Comparison of ENCODE assay signal across 13 cellular contexts in the genomic region with DNA sequence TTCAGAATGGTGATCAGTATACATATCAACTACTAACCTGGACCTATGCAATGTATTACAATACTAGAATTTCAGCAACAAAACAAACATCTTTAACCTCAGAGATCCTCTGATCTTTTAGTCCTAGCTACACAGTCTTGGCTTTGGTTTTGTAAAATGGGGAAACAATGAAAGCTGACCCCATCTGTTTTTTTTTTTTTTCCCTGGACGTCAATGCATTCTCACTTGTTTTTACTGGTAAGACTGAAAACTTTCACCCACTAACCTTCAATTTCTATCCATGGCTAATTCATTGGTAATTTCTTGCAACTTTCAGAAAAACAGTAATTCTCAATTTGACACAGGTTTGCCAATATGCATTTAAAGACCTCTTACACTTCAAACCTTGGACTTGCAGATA. TPM values are rescaled to one million over a fixed set of nuclear protein-coding genes. Genes with fewer than 3 reads are reported as not detected.
A peak's percentile ranks its signal among the peaks of the same experiment; 100 is the strongest.
DNase-seq lines count a peak whose midpoint lies in the region; ATAC-seq, FAIRE-seq and TF ChIP-seq lines count a peak whose summit lies in the region.
"Had no signal": no experiment of that assay in that cellular context is flagged by ENCODE, and none has a peak within 500 bp of the region (broad histone marks: within the 10 kb centered on the region; RNA-seq: fewer than 3 reads in every experiment).

No MANE protein-coding gene starts in this region.

- H3K79me2 ChIP-seq in mammary epithelial cell (ENCODE audit: insufficient read depth, low read length) (peaks cover 90% of the 10 kb centered on the region), keratinocyte (ENCODE audit: control insufficient read depth, insufficient read depth, low read length) (peaks cover 89% of the 10 kb centered on the region)

- no peaks in the 10 kb centered on the region for H3K9me3 Mint-ChIP-seq in stimulated activated memory B cell treated with anti-CD40 and anti-IgM and Interleukin-4, amounts not matched to agents 10 μg/mL and 1 μg/mL and 100 μg/mL, for 72 hours
- H3K9me3 Mint-ChIP-seq: activated T-cell treated with anti-CD3 and anti-CD28 coated beads, Interleukin-2, amount 50 U/mL, for 4 hours had no signal

- no peak for DNase-seq in mammary epithelial cell
- no peak for DNase-seq in keratinocyte (ENCODE audit: low read depth, low spot score)
- no peak for DNase-seq in SW 1271 (lab: John Stamatoyannopoulos, UW)
- no peak for DNase-seq in activated CD4-positive, alpha-beta T cell treated with anti-CD3 and anti-CD28 coated beads, Interleukin-2, amount 50 U/mL, for 4 hours
- no peak for DNase-seq in BE2C
- DNase-seq: activated T-cell treated with anti-CD3 and anti-CD28 coated beads, Interleukin-2, amount 50 U/mL, for 4 hours; NCI-H226; nucleus accumbens; stimulated activated naive CD4-positive, alpha-beta T cell had no signal

- WGBS in mammary epithelial cell (ENCODE audit: low coverage, missing lambda C conversion rate): 33% methylated on average over 1 of the region's 1 CpG

- no peak for TF ChIP-seq CTCF in mammary epithelial cell (conservative IDR thresholded peaks at IDR 0.05 in 1 of 2, IDR thresholded peaks at IDR 0.05 in 1 of 2; ENCODE audit: extremely low read depth in 1 of 2, insufficient read depth in 1 of 2, low read depth in 1 of 2, low read length in 2 of 2)
- TF ChIP-seq CTCF in keratinocyte (optimal IDR thresholded peaks at IDR 0.05 in 1 of 3, IDR thresholded peaks at IDR 0.05 in 1 of 3, conservative IDR thresholded peaks at IDR 0.05 in 1 of 3; ENCODE audit: extremely low read depth in 1 of 3, insufficient read depth in 2 of 3, low read length in 3 of 3): no peak
- TF ChIP-seq CTCF in BE2C (IDR thresholded peaks at IDR 0.05; ENCODE audit: low read depth, low read length): no peak

- dilution Hi-C loops in mammary epithelial cell (cut with HindIII; ENCODE audit: low sequenced_read_pairs) (no loop called here), keratinocyte (cut with MboI; ENCODE audit: extremely low pct_ligation_motif_present, low sequenced_read_pairs) (no loop called here)

- peaks cover 47% of the 10 kb centered on the region for H3K4me1 Mint-ChIP-seq in stimulated activated memory B cell treated with anti-CD40 and anti-IgM and Interleukin-4, amounts not matched to agents 10 μg/mL and 1 μg/mL and 100 μg/mL, for 72 hours

- no peaks in the 10 kb centered on the region for H3K27me3 Mint-ChIP-seq in stimulated activated memory B cell treated with anti-CD40 and anti-IgM and Interleukin-4, amounts not matched to agents 10 μg/mL and 1 μg/mL and 100 μg/mL, for 72 hours

- CTCF ChIA-PET in mammary epithelial cell (lab: Charles Lee; ENCODE audit: low non-redundant PET): no interaction called here

- H3K36me3 Mint-ChIP-seq in stimulated activated memory B cell treated with anti-CD40 and anti-IgM and Interleukin-4, amounts not matched to agents 10 μg/mL and 1 μg/mL and 100 μg/mL, for 72 hours: no peaks in the 10 kb centered on the region

- no peak overlapping the region for H2AFZ ChIP-seq in mammary epithelial cell (ENCODE audit: low read depth, low read length)
- no peak overlapping the region for H2AFZ ChIP-seq in keratinocyte (ENCODE audit: control insufficient read depth, low read length)

- peak overlapping the region; percentile 98; the same call in 1 of the 2 replicates for H3K4me3 ChIP-seq in HUES48 (ENCODE audit: low read depth, low read length)
- peak overlapping the region; percentile 82 to 96 (median 91) for H3K4me3 ChIP-seq in mammary epithelial cell (replicated peaks in 1 of 3; ENCODE audit: insufficient read depth in 1 of 3, low read depth in 2 of 3, low read length in 3 of 3)
- H3K4me3 ChIP-seq in keratinocyte (ENCODE audit: control insufficient read depth in 2 of 3, extremely low read depth in 1 of 3, insufficient read depth in 2 of 3, low read depth in 1 of 3, low read length in 3 of 3): peak overlapping the region; percentile 73 to 98 (median 96)
- no peak overlapping the region for H3K4me3 ChIP-seq in BE2C (ENCODE audit: low read depth, low read length)

- intact Hi-C loops in mammary epithelial cell (cut with micrococcal nuclease): no loop called here

- no peaks in the 10 kb centered on the region for H4K20me1 ChIP-seq in mammary epithelial cell (ENCODE audit: insufficient read depth, low read length)
- no peaks in the 10 kb centered on the region for H4K20me1 ChIP-seq in keratinocyte (ENCODE audit: control insufficient read depth, extremely low read depth, insufficient read depth, low read length)

- FAIRE-seq in keratinocyte (lab: Jason Lieb, UNC): no peak

- H3K36me3 ChIP-seq in HUES48 (ENCODE audit: control insufficient read depth, insufficient read depth, low read length): peaks cover 12% of the 10 kb centered on the region
- no peaks in the 10 kb centered on the region for H3K36me3 ChIP-seq in mammary epithelial cell (ENCODE audit: insufficient read depth, low read length)
- H3K36me3 ChIP-seq in keratinocyte (ENCODE audit: control insufficient read depth in 2 of 2, extremely low read depth in 1 of 2, insufficient read depth in 2 of 2, low read length in 2 of 2): peaks cover 3% of the 10 kb centered on the region in 2 experiments
- H3K36me3 ChIP-seq in BE2C: no peaks in the 10 kb centered on the region
- H3K36me3 ChIP-seq: Peyer's patch had no signal

- peak overlapping the region; percentile 95 for H3K4me2 ChIP-seq in mammary epithelial cell (ENCODE audit: insufficient read depth, low read depth, low read length)
- H3K4me2 ChIP-seq in keratinocyte (ENCODE audit: control insufficient read depth, extremely low read depth, insufficient read depth, low read depth, low read length): peak overlapping the region; percentile 95

- H3K9ac ChIP-seq in HUES48 (ENCODE audit: low read depth, low read length) (no peak overlapping the region), mammary epithelial cell (ENCODE audit: insufficient read depth, low read length) (peak overlapping the region; percentile 91), keratinocyte (ENCODE audit: control insufficient read depth, extremely low read depth, insufficient read depth, low read length) (peak overlapping the region; percentile 94)

- no peaks in the 10 kb centered on the region for H3K9me1 ChIP-seq in keratinocyte (ENCODE audit: control insufficient read depth, extremely low read depth, insufficient read depth, low read length)

- H3K27ac Mint-ChIP-seq in stimulated activated memory B cell treated with anti-CD40 and anti-IgM and Interleukin-4, amounts not matched to agents 10 μg/mL and 1 μg/mL and 100 μg/mL, for 72 hours: peak overlapping the region; percentile 15

- H3K27me3 ChIP-seq in HUES48 (ENCODE audit: control insufficient read depth, insufficient read depth, low read length): peaks cover 5% of the 10 kb centered on the region
- H3K27me3 ChIP-seq in mammary epithelial cell (ENCODE audit: insufficient read depth, low read length): no peaks in the 10 kb centered on the region
- H3K27me3 ChIP-seq in keratinocyte (ENCODE audit: control insufficient read depth, extremely low read depth, insufficient read depth, low read length): no peaks in the 10 kb centered on the region
- H3K27me3 ChIP-seq in BE2C: peaks cover 43% of the 10 kb centered on the region
- H3K27me3 ChIP-seq: Peyer's patch had no signal

- no TSS peak for BruUV-seq in mammary epithelial cell (replicated peaks; lab: Mats Ljungman, UMichigan)

- H3K4me1 ChIP-seq in HUES48 (ENCODE audit: control insufficient read depth, insufficient read depth, low read length): peaks cover 39% of the 10 kb centered on the region
- H3K4me1 ChIP-seq in mammary epithelial cell (ENCODE audit: insufficient read depth, low read length): peaks cover 40% of the 10 kb centered on the region
- peaks cover 42% of the 10 kb centered on the region for H3K4me1 ChIP-seq in keratinocyte (ENCODE audit: control insufficient read depth, extremely low read depth, insufficient read depth, low read length)
- H3K4me1 ChIP-seq in BE2C: no peaks in the 10 kb centered on the region

- H3K9me3 ChIP-seq in HUES48 (ENCODE audit: control insufficient read depth, insufficient read depth, low read length) (no peaks in the 10 kb centered on the region), mammary epithelial cell (replicated peaks; ENCODE audit: insufficient read depth, low read length) (no peaks in the 10 kb centered on the region), keratinocyte (ENCODE audit: control insufficient read depth, low read depth, low read length) (no peaks in the 10 kb centered on the region), BE2C (no peaks in the 10 kb centered on the region; the same call in 1 of the 2 replicates)
- H3K9me3 ChIP-seq: Peyer's patch had no signal

- no peak overlapping the region for H3K27ac ChIP-seq in HUES48 (ENCODE audit: low read depth, low read length)
- H3K27ac ChIP-seq in mammary epithelial cell (ENCODE audit: insufficient read depth, low read depth, low read length): peak overlapping the region; percentile 80
- H3K27ac ChIP-seq in keratinocyte (ENCODE audit: control insufficient read depth, insufficient read depth, low read length): peak overlapping the region; percentile 91

- in situ Hi-C loops in mammary epithelial cell (cut with MboI; ENCODE audit: low sequenced_read_pairs in 2 of 2): loop anchor here (10.0 kb wide), 3 partner anchors 70 to 130 kb away; no protein-coding TSS in a partner anchor

- no peak overlapping the region for H3K4me3 Mint-ChIP-seq in stimulated activated memory B cell treated with anti-CD40 and anti-IgM and Interleukin-4, amounts not matched to agents 10 μg/mL and 1 μg/mL and 100 μg/mL, for 72 hours
- H3K4me3 Mint-ChIP-seq: activated T-cell treated with anti-CD3 and anti-CD28 coated beads, Interleukin-2, amount 50 U/mL, for 4 hours had no signal

- ATAC-seq in stimulated activated memory B cell treated with anti-CD40 and anti-IgM and Interleukin-4, amounts not matched to agents 10 μg/mL and 1 μg/mL and 100 μg/mL, for 72 hours: no peak
- no peak for ATAC-seq in GM18519 (IDR thresholded peaks at IDR 0.05; ENCODE audit: low FRiP score, unreplicated experiment)
- ATAC-seq: activated T-cell treated with anti-CD3 and anti-CD28 coated beads, Interleukin-2, amount 50 U/mL, for 4 hours had no signal

RNA-seq across cellular contexts. Expression of a gene that starts 3.0 kb away (rescaled TPM):
- total RNA-seq in mammary epithelial cell: 10 to 100 TPM; 71.2 to 85.5 TPM
- polyA plus RNA-seq in mammary epithelial cell: 36.9 TPM
- 69.5 TPM for polyA minus RNA-seq in mammary epithelial cell
- polyA plus RNA-seq in keratinocyte: 90.1 to 106 TPM (median 96.2 TPM) in 3 replicates
- 40.6 TPM for polyA plus RNA-seq in keratinocyte (2011; ENCODE audit: low read depth)
- 81.7 and 104 TPM in 2 replicates for polyA plus RNA-seq in keratinocyte (2011; cell fraction: cytosol; rRNA removed)
- polyA plus RNA-seq in keratinocyte (2011; cell fraction: nucleus; rRNA removed): 149 and 161 TPM in 2 replicates
- 51.2 and 90.2 TPM in 2 replicates for polyA plus RNA-seq in keratinocyte (2012; ENCODE audit: low replicate concordance)
- polyA minus RNA-seq in keratinocyte: 87.5 to 126 TPM (median 106 TPM) in 3 replicates
- polyA minus RNA-seq in keratinocyte (2011; cell fraction: cytosol; rRNA and poly(A)+ RNA removed): 73.3 TPM
- 171 and 308 TPM in 2 replicates for polyA minus RNA-seq in keratinocyte (2011; cell fraction: nucleus; rRNA and poly(A)+ RNA removed)
- polyA plus RNA-seq in BE2C (2012; ENCODE audit: insufficient read depth, insufficient read length, low read depth): 0.80 TPM
